In the genomic region with DNA sequence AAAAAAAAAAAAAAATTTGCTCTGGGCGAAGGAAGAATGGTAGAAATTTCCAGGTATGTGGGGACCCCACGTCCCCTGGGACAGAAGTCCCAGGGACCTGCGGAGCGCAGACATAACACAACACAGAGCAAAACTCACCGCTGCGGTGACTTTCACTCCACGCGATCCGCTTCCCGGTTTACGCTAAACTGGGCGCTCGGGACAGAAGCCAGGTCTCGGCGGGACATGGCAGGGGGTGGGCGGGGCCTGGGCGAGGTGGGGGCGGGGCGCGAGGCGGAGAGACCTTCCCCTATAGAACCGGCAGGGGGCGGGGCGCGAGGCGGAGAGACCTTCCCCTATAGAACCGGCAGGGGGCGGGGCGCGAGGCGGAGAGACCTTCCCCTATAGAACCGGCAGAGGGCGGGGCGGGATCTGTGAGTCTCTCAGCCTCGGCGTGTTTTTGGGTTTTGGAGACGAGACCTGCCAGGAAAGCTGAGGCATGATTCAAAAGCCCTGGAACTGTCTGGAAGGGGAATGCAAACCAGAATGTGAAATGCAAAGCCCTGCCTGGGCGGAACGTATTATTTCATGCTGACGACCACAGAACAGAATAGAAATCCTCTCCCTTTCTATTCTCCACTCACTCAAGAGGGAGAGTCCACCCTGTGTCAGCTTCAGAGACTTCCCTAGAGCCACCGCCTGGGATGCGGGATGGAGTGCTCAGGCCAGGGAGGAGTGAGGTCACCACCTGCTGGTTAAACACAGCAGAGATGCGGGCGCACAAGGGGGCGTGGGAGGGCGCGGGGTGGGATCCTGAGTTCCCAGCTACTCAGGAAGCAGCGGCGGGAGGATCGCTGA, we compare ENCODE assay signal across 8 cellular contexts. TPM values are rescaled to one million over a fixed set of nuclear protein-coding genes. Genes with fewer than 3 reads are reported as not detected.
DNase-seq lines count a peak whose midpoint lies in the region; ATAC-seq and TF ChIP-seq lines count a peak whose summit lies in the region.

No MANE protein-coding gene starts in this region.

- H3K27ac ChIP-seq in OCI-LY3 (ENCODE audit: low read length) (no peak overlapping the region), esophagus muscularis mucosa (replicated peaks in 1 of 4) (peak overlapping the region; percentile 72 to 83 (median 74))

- under 1% methylated on average over 42 of the region's 50 CpGs for WGBS in esophagus muscularis mucosa

- H3K4me2 ChIP-seq in OCI-LY3 (ENCODE audit: low read length), result peak overlapping the region; percentile 82

- no peak for TF ChIP-seq EP300 in esophagus muscularis mucosa (IDR thresholded peaks at IDR 0.05)

- H3K27me3 ChIP-seq in OCI-LY3 (ENCODE audit: low read depth, low read length) (no peaks in the 10 kb centered on the region), esophagus muscularis mucosa (peaks cover 0 to 6% (median 0%) of the 10 kb centered on the region in 4 donors)

- no peaks in the 10 kb centered on the region for H3K4me1 ChIP-seq in OCI-LY3 (ENCODE audit: low read length)
- H3K4me1 ChIP-seq in esophagus muscularis mucosa, result peaks cover 11 to 30% (median 25%) of the 10 kb centered on the region in 4 donors

- no peak overlapping the region for H3K27ac Mint-ChIP-seq in activated T-cell treated with anti-CD3 and anti-CD28 coated beads, Interleukin-2, amount 50 U/mL, for 72 hours

- H3K27me3 Mint-ChIP-seq in activated T-cell treated with anti-CD3 and anti-CD28 coated beads, Interleukin-2, amount 50 U/mL, for 72 hours (ENCODE audit: low read depth), result peaks cover 5% of the 10 kb centered on the region

- H4K20me1 ChIP-seq in OCI-LY3 (ENCODE audit: insufficient read depth, low read length), result no peaks in the 10 kb centered on the region

- H3K36me3 ChIP-seq in OCI-LY3 (replicated peaks; ENCODE audit: low read depth, low read length), result no peaks in the 10 kb centered on the region
- H3K36me3 ChIP-seq in esophagus muscularis mucosa, result peaks cover 0 to 9% (median 4%) of the 10 kb centered on the region in 4 donors

- no peaks in the 10 kb centered on the region for H3K79me2 ChIP-seq in OCI-LY3 (ENCODE audit: low read length)

- peak; percentile 40 for DNase-seq in GM12865 (ENCODE audit: low read depth)
- peak; percentile 88 for DNase-seq in activated T-cell treated with anti-CD3 and anti-CD28 coated beads, Interleukin-2, amount 50 U/mL, for 72 hours
- no peak for DNase-seq in esophagus muscularis mucosa (ENCODE audit: extremely low spot score)
- DNase-seq in myocyte (ENCODE audit: low read depth), result peak; percentile 8
- DNase-seq in stimulated activated CD8-positive, alpha-beta memory T cell treated with anti-CD3 and anti-CD28 coated beads, Interleukin-4, amount 100 ng/mL, for 4 hours (ENCODE audit: low read depth in 2 of 2, low spot score in 1 of 2), result peak; percentile 50 to 63

- H3K4me3 ChIP-seq in GM12865 (ENCODE audit: low read depth, low read length) (no peak overlapping the region), OCI-LY3 (ENCODE audit: low read length) (peak overlapping the region; percentile 76), esophagus muscularis mucosa (peak overlapping the region; percentile 55 to 59 (median 58))

- H3K4me3 Mint-ChIP-seq in activated T-cell treated with anti-CD3 and anti-CD28 coated beads, Interleukin-2, amount 50 U/mL, for 72 hours, result peak overlapping the region; percentile 83 to 87

- H3K9ac ChIP-seq in OCI-LY3 (ENCODE audit: low read length), result peak overlapping the region; percentile 47; the same call in 1 of the 2 replicates

- no peak for TF ChIP-seq POLR2A in esophagus muscularis mucosa (IDR thresholded peaks at IDR 0.05; ENCODE audit: low read depth)

- peaks cover 17% of the 10 kb centered on the region for H3K4me1 Mint-ChIP-seq in activated T-cell treated with anti-CD3 and anti-CD28 coated beads, Interleukin-2, amount 50 U/mL, for 72 hours (ENCODE audit: low read depth)

- H3K9me3 ChIP-seq in OCI-LY3 (ENCODE audit: insufficient read depth, low read length) (no peaks in the 10 kb centered on the region), esophagus muscularis mucosa (peaks cover 0 to 7% (median 0%) of the 10 kb centered on the region in 4 donors)

- peaks cover 8 to 18% of the 10 kb centered on the region in 2 donors for H3K36me3 Mint-ChIP-seq in activated T-cell treated with anti-CD3 and anti-CD28 coated beads, Interleukin-2, amount 50 U/mL, for 72 hours (ENCODE audit: insufficient read depth in 2 of 2)

- TF ChIP-seq CTCF in GM12865 (IDR thresholded peaks at IDR 0.05; ENCODE audit: insufficient read depth, low read depth, low read length, missing control alignments) (no peak), OCI-LY3 (IDR thresholded peaks at IDR 0.05; ENCODE audit: low read depth, low read length) (peak; percentile 39), esophagus muscularis mucosa (IDR thresholded peaks at IDR 0.05) (peak; percentile 39 to 67 (median 55))

- peak overlapping the region; percentile 62 for H2AFZ ChIP-seq in OCI-LY3 (ENCODE audit: low read depth, low read length)

- peaks cover 5 to 8% of the 10 kb centered on the region in 2 donors for H3K9me3 Mint-ChIP-seq in activated T-cell treated with anti-CD3 and anti-CD28 coated beads, Interleukin-2, amount 50 U/mL, for 72 hours

- ATAC-seq in activated T-cell treated with anti-CD3 and anti-CD28 coated beads, Interleukin-2, amount 50 U/mL, for 72 hours (replicated peaks in 1 of 2), result peak; percentile 93 to 97
- ATAC-seq in HG03354 (IDR thresholded peaks at IDR 0.05; ENCODE audit: poor library complexity, severe bottlenecking, unreplicated experiment) (no peak), HG02938 (IDR thresholded peaks at IDR 0.05; ENCODE audit: unreplicated experiment) (no peak)

- intact Hi-C loops in esophagus muscularis mucosa (cut with DNase I), result loop anchor here (2.0 kb wide), 1 partner anchor 31 kb away; the partner anchor contains the start of gene ZNF816

RNA-seq across cellular contexts. Expression of gene ERVV-1, which starts 20.2 kb away (rescaled TPM):
- total RNA-seq in activated T-cell treated with anti-CD3 and anti-CD28 coated beads, Interleukin-2, amount 50 U/mL, for 72 hours, result not detected
- total RNA-seq in esophagus muscularis mucosa, result not detected
- not detected in 2 replicates for total RNA-seq in myocyte
- polyA plus RNA-seq in myocyte (2012), result 0.04 TPM

RNA-seq across cellular contexts. Expression of gene ZNF816, which starts 30.9 kb away (rescaled TPM):
- 10 to 100 TPM; 12.0 to 16.2 TPM for total RNA-seq in activated T-cell treated with anti-CD3 and anti-CD28 coated beads, Interleukin-2, amount 50 U/mL, for 72 hours
- total RNA-seq in esophagus muscularis mucosa (10 to 100 TPM in 1 of 4 donors, 1 to 10 TPM in 3; 4.0 to 12.9 (median 6.0) TPM), myocyte (4.7 and 6.2 TPM in 2 replicates)
- 4.7 TPM for polyA plus RNA-seq in myocyte (2012)

RNA-seq across cellular contexts. Expression of gene ERVV-2, which starts 51.0 kb away (rescaled TPM):
- total RNA-seq in activated T-cell treated with anti-CD3 and anti-CD28 coated beads, Interleukin-2, amount 50 U/mL, for 72 hours, result not detected
- not detected for total RNA-seq in esophagus muscularis mucosa
- not detected in 2 replicates for total RNA-seq in myocyte
- polyA plus RNA-seq in myocyte (2012), result not detected

Comparison
In these comparisons a context has a peak if more than half of its experiments do, and no peak if none do; other contexts are left out.
1. ATAC-seq: peak in activated T-cell treated with anti-CD3 and anti-CD28 coated beads, Interleukin-2, amount 50 U/mL, for 72 hours (2 of 2); none in HG03354 (single experiment) and HG02938 (single experiment).